ENCODE assay signal across 23 cellular contexts in the genomic region with DNA sequence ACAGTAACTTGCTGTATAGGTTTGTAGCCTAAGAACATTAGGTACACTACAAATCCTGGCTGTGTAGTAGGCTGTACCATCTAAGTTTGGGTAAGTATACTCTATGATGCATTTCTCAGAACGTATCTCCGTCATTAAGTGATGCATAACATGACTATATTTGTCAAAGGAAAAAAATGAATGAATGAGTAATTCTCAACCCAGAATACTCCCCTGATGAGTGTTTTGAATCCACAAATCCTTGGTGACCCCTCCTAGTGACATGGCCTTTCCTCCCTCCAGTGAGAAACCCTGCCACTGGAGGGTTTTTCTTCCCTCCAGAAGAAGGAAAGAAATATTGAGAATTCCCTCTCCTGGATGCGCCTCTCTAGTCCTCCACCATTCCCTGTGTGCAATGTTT. TPM values are rescaled to one million over a fixed set of nuclear protein-coding genes. Genes with fewer than 3 reads are reported as not detected.
DNase-seq lines count a peak whose midpoint lies in the region; TF ChIP-seq lines count a peak whose summit lies in the region.
"Had no signal": no experiment of that assay in that cellular context is flagged by ENCODE, and none has a peak within 500 bp of the region (broad histone marks: within the 10 kb centered on the region; RNA-seq: fewer than 3 reads in every experiment).

No MANE protein-coding gene starts in this region.

- peaks cover 4% of the 10 kb centered on the region for H3K9me3 Mint-ChIP-seq in progenitor cell of endocrine pancreas (ENCODE audit: low read depth)

- H3K4me3 ChIP-seq in astrocyte of the spinal cord (ENCODE audit: low read depth, low read length): no peak overlapping the region
- H3K4me3 ChIP-seq: GM23338, SJCRH30 had no signal

- H3K27me3 Mint-ChIP-seq in progenitor cell of endocrine pancreas: peaks cover 37% of the 10 kb centered on the region

- DNase-seq in EL (peak; percentile 12), M059J (ENCODE audit: low read depth) (peak; percentile 63), astrocyte of the spinal cord (ENCODE audit: low read depth, low spot score) (peak; percentile 18), kidney glomerular epithelial cell (lab: John Stamatoyannopoulos, UW) (peak; percentile 28), progenitor cell of endocrine pancreas (ENCODE audit: low spot score, unreplicated experiment) (no peak), NCI-H1417 treated with DMSO at 0.1 percent for 48 hours (lab: John Stamatoyannopoulos, UW) (no peak)
- DNase-seq in activated CD4-positive, alpha-beta T cell treated with anti-CD3 and anti-CD28 coated beads for 1 hour: no peak
- no peak for DNase-seq in stimulated activated CD4-positive, alpha-beta T cell treated with anti-CD3 and anti-CD28 coated beads, Interleukin-2, amount 100 ng/mL, for 24 hours
- DNase-seq: C1 segment of cervical spinal cord; CD4-positive, alpha-beta memory T cell; COR-L47; HCEC 1CT; KG1; MM.1S; NCI-H1694 treated with DMSO at 0.1 percent for 48 hours; NCI-H2081; NCI-H2227 treated with DMSO at 0.1 percent for 48 hours; NCI-H69; SJCRH30; T-cell had no signal

- H3K4me3 Mint-ChIP-seq in progenitor cell of endocrine pancreas (ENCODE audit: low read depth): no peak overlapping the region
- H3K4me3 Mint-ChIP-seq: CD4-positive, alpha-beta memory T cell; GM23338; T-cell had no signal

- no peaks in the 10 kb centered on the region for H3K4me1 Mint-ChIP-seq in progenitor cell of endocrine pancreas (ENCODE audit: low read depth)
- H3K4me1 Mint-ChIP-seq: CD4-positive, alpha-beta memory T cell; T-cell had no signal

- H3K36me3 Mint-ChIP-seq in progenitor cell of endocrine pancreas (ENCODE audit: insufficient read depth): peaks cover 3% of the 10 kb centered on the region
- H3K36me3 Mint-ChIP-seq: CD4-positive, alpha-beta memory T cell; T-cell had no signal

- no peak overlapping the region for H3K27ac Mint-ChIP-seq in progenitor cell of endocrine pancreas
- H3K27ac Mint-ChIP-seq: CD4-positive, alpha-beta memory T cell; GM23338; T-cell had no signal

- in situ Hi-C loops in astrocyte of the spinal cord (cut with HindIII; ENCODE audit: low sequenced_read_pairs): no loop called here

- TF ChIP-seq CTCF in astrocyte of the spinal cord (IDR thresholded peaks at IDR 0.05; ENCODE audit: low read depth, low read length) (no peak), progenitor cell of endocrine pancreas (IDR thresholded peaks at IDR 0.05; ENCODE audit: unreplicated experiment) (no peak)

RNA-seq across cellular contexts. Expression of a gene that starts 24.0 kb away (rescaled TPM):
- 9.5 and 12.1 TPM in 2 replicates for total RNA-seq in M059J (2014; rRNA removed; shearing (Covaris generic))
- total RNA-seq in progenitor cell of endocrine pancreas: 11.0 and 12.8 TPM in 2 replicates
- total RNA-seq: CD4-positive, alpha-beta memory T cell; OCI-LY7; T-helper 2 cell treated with Interferon-gamma antibody and Interleukin-4, amounts not matched to agents 100 ng/mL and 5 ng/mL, for 36 hours had no signal

Comparison
In these comparisons a context has a peak if more than half of its experiments do, and no peak if none do; other contexts are left out.
1. DNase-seq: peak in EL (single experiment), M059J (single experiment), astrocyte of the spinal cord (single experiment) and kidney glomerular epithelial cell (single experiment); none in progenitor cell of endocrine pancreas (single experiment), NCI-H1417 treated with DMSO at 0.1 percent for 48 hours (single experiment), activated CD4-positive, alpha-beta T cell treated with anti-CD3 and anti-CD28 coated beads for 1 hour (single experiment) and stimulated activated CD4-positive, alpha-beta T cell treated with anti-CD3 and anti-CD28 coated beads, Interleukin-2, amount 100 ng/mL, for 24 hours (0 of 2).